ENCODE assay signal across 8 cellular contexts in genomic region chr7:135662123-135662372, GRCh38. TPM values are rescaled to one million over a fixed set of nuclear protein-coding genes. Genes with fewer than 3 reads are reported as not detected.
DNase-seq lines count a peak whose midpoint lies in the region; ATAC-seq and TF ChIP-seq lines count a peak whose summit lies in the region.

No MANE protein-coding gene starts in this region.

- DNase-seq in GM12864 (ENCODE audit: low read depth) (no peak), PC-9 (no peak), retina (no peak)
- DNase-seq in stimulated activated CD4-positive, alpha-beta T cell treated with anti-CD3 and anti-CD28 coated beads, Interleukin-1b, Interleukin-23, amount 100 ng/mL, for 48 hours, result no peak

- H3K9ac ChIP-seq in rectal smooth muscle tissue (ENCODE audit: low read length), result no peak overlapping the region

- H3F3A ChIP-seq in PC-9 (ENCODE audit: insufficient read depth, low read depth), result peaks cover 21% of the 10 kb centered on the region

- POLR2A ChIA-PET in PC-9 (lab: Charles Lee; ENCODE audit: unreplicated experiment), result interaction anchor here (0.7 kb wide), 1 partner anchor 9 kb away, joined by 3 read pairs; no protein-coding TSS in a partner anchor

- H3K27me3 ChIP-seq in PC-9 (ENCODE audit: insufficient read depth, low read depth) (no peaks in the 10 kb centered on the region), esophagus (ENCODE audit: control insufficient read depth in 1 of 2, insufficient read depth in 2 of 2, low read length in 2 of 2) (no peaks in the 10 kb centered on the region), rectal smooth muscle tissue (ENCODE audit: control insufficient read depth, insufficient read depth, low read length) (no peaks in the 10 kb centered on the region)

- WGBS in esophagus, 2 donors, result 10 to 11% methylated on average over 17 of the region's 17 CpGs

- H2AFZ ChIP-seq in PC-9, result peak overlapping the region; percentile 93

- no peak for TF ChIP-seq CTCF in GM12864 (IDR thresholded peaks at IDR 0.05; ENCODE audit: low read depth, low read length, missing control alignments)
- TF ChIP-seq CTCF in PC-9 (conservative IDR thresholded peaks at IDR 0.05), result no peak; the same call in 1 of the 2 replicates

- no peaks in the 10 kb centered on the region for H3K9me2 ChIP-seq in PC-9 (ENCODE audit: insufficient read depth)

- peaks cover 16% of the 10 kb centered on the region for H3K4me1 ChIP-seq in PC-9 (replicated peaks; ENCODE audit: insufficient read depth)
- H3K4me1 ChIP-seq in esophagus (ENCODE audit: control insufficient read depth in 2 of 2, insufficient read depth in 2 of 2, low read length in 1 of 2), result no peaks in the 10 kb centered on the region
- H3K4me1 ChIP-seq in rectal smooth muscle tissue (ENCODE audit: control insufficient read depth, insufficient read depth, low read length), result peaks cover 12% of the 10 kb centered on the region

- H4K20me1 ChIP-seq in PC-9 (ENCODE audit: insufficient read depth), result 0 out of 2 replicates have a peak, but pooled peaks cover 8% of the 10 kb centered on the region

- ATAC-seq in GM21515 (IDR thresholded peaks at IDR 0.05; ENCODE audit: unreplicated experiment), result no peak
- no peak for ATAC-seq in HG03457 (IDR thresholded peaks at IDR 0.05; ENCODE audit: unreplicated experiment)

- BruUV-seq in PC-9 (replicated peaks; lab: Mats Ljungman, UMichigan), result no TSS peak

- intact Hi-C loops in PC-9 (cut with micrococcal nuclease; ENCODE audit: unreplicated experiment), result loop anchor here (2.0 to 5.0 kb wide), 2 partner anchors 139 to 1930 kb away; no protein-coding TSS in a partner anchor

- H3K9me3 ChIP-seq in PC-9 (ENCODE audit: insufficient read depth, low read depth), result no peaks in the 10 kb centered on the region
- no peaks in the 10 kb centered on the region for H3K9me3 ChIP-seq in esophagus (ENCODE audit: control insufficient read depth in 2 of 2, insufficient read depth in 1 of 2, low read depth in 1 of 2, low read length in 1 of 2)

- CTCF ChIA-PET in PC-9 (lab: Charles Lee), result interaction anchor here (2.3 kb wide), 1 partner anchor 11 kb away, joined by 12 read pairs; no protein-coding TSS in a partner anchor

- peak overlapping the region; percentile 72 for H3K4me2 ChIP-seq in PC-9

- H3K79me2 ChIP-seq in PC-9 (ENCODE audit: low read depth), result peaks cover 47% of the 10 kb centered on the region

- peak overlapping the region; percentile 76 for H3K4me3 ChIP-seq in GM12864 (ENCODE audit: low read depth, low read length)
- peak overlapping the region; percentile 99 for H3K4me3 ChIP-seq in PC-9
- H3K4me3 ChIP-seq in esophagus (ENCODE audit: low read depth in 1 of 2, low read length in 2 of 2), result peak overlapping the region; percentile 89 to 96
- H3K4me3 ChIP-seq in rectal smooth muscle tissue (ENCODE audit: low read length), result peak overlapping the region; percentile 91

- H3K36me3 ChIP-seq in PC-9 (ENCODE audit: low read depth) (no peaks in the 10 kb centered on the region), esophagus (ENCODE audit: control insufficient read depth in 2 of 2, insufficient read depth in 2 of 2, low read length in 1 of 2) (no peaks in the 10 kb centered on the region), rectal smooth muscle tissue (ENCODE audit: control insufficient read depth, insufficient read depth, low read length) (no peaks in the 10 kb centered on the region)

- peak overlapping the region; percentile 92 for H3K27ac ChIP-seq in PC-9
- peak overlapping the region; percentile 58 to 97 for H3K27ac ChIP-seq in esophagus (ENCODE audit: low read depth in 2 of 2, low read length in 1 of 2)
- peak overlapping the region; percentile 95 for H3K27ac ChIP-seq in rectal smooth muscle tissue (ENCODE audit: low read depth, low read length)

RNA-seq across cellular contexts. Expression of gene STMP1, which starts 0.3 kb away (rescaled TPM):
- 60.4 and 77.0 TPM in 2 replicates for total RNA-seq in PC-9 (2021)
- 10 to 100 TPM; 31.4 to 48.1 TPM for polyA plus RNA-seq in esophagus
